ENCODE assay signal across 20 cellular contexts in genomic region chr3:125381314-125381713, GRCh38. TPM values are rescaled to one million over a fixed set of nuclear protein-coding genes. Genes with fewer than 3 reads are reported as not detected.
DNase-seq lines count a peak whose midpoint lies in the region; ATAC-seq, FAIRE-seq and TF ChIP-seq lines count a peak whose summit lies in the region.
"Had no signal": no experiment of that assay in that cellular context is flagged by ENCODE, and none has a peak within 500 bp of the region (broad histone marks: within the 10 kb centered on the region; RNA-seq: fewer than 3 reads in every experiment).

No MANE protein-coding gene starts in this region.

- H3K9me3 Mint-ChIP-seq in activated naive CD8-positive, alpha-beta T cell treated with anti-CD3 and anti-CD28 coated beads, Interleukin-2, amount 10 ng/mL, durations not matched to agents 7 days and 5 days: no peaks in the 10 kb centered on the region
- no peaks in the 10 kb centered on the region for H3K9me3 Mint-ChIP-seq in activated naive CD8-positive, alpha-beta T cell treated with anti-CD3 and anti-CD28 coated beads, Interleukin-2, amount 50 U/mL, for 24 hours
- no peaks in the 10 kb centered on the region for H3K9me3 Mint-ChIP-seq in astrocyte (ENCODE audit: unreplicated experiment)
- no peaks in the 10 kb centered on the region for H3K9me3 Mint-ChIP-seq in stimulated activated effector memory CD8-positive, alpha-beta T cell treated with anti-CD3 and anti-CD28 coated beads, Interleukin-12 subunit alpha, Interleukin-12 subunit beta, amount 100 ng/mL, for 72 hours
- H3K9me3 Mint-ChIP-seq: CD8-positive, alpha-beta memory T cell had no signal

- H3K4me3 ChIP-seq in MM.1S (ENCODE audit: low read length) (no peak overlapping the region), astrocyte (ENCODE audit: insufficient read depth, low read depth, low read length) (no peak overlapping the region), H7 (ENCODE audit: insufficient read depth, low read depth, low read length) (no peak overlapping the region)
- H3K4me3 ChIP-seq: esophagus squamous epithelium, tibial artery had no signal

- peak overlapping the region; percentile 78 for H2AFZ ChIP-seq in MM.1S (ENCODE audit: low read length)
- H2AFZ ChIP-seq in astrocyte (ENCODE audit: low read depth, low read length): no peak overlapping the region

- H3K27ac Mint-ChIP-seq in activated naive CD8-positive, alpha-beta T cell treated with anti-CD3 and anti-CD28 coated beads, Interleukin-2, amount 10 ng/mL, durations not matched to agents 7 days and 5 days: peak overlapping the region; percentile 40
- H3K27ac Mint-ChIP-seq in activated naive CD8-positive, alpha-beta T cell treated with anti-CD3 and anti-CD28 coated beads, Interleukin-2, amount 50 U/mL, for 24 hours: no peak overlapping the region
- H3K27ac Mint-ChIP-seq in astrocyte (ENCODE audit: unreplicated experiment): peak overlapping the region; percentile 51
- no peak overlapping the region for H3K27ac Mint-ChIP-seq in stimulated activated effector memory CD8-positive, alpha-beta T cell treated with anti-CD3 and anti-CD28 coated beads, Interleukin-12 subunit alpha, Interleukin-12 subunit beta, amount 100 ng/mL, for 72 hours
- H3K27ac Mint-ChIP-seq: activated CD8-positive, alpha-beta memory T cell treated with anti-CD3 and anti-CD28 coated beads, Interleukin-2, amount 10 ng/mL, durations not matched to agents 7 days and 5 days had no signal

- H3K4me1 Mint-ChIP-seq in activated naive CD8-positive, alpha-beta T cell treated with anti-CD3 and anti-CD28 coated beads, Interleukin-2, amount 10 ng/mL, durations not matched to agents 7 days and 5 days: peaks cover 9% of the 10 kb centered on the region
- peaks cover 18% of the 10 kb centered on the region for H3K4me1 Mint-ChIP-seq in activated naive CD8-positive, alpha-beta T cell treated with anti-CD3 and anti-CD28 coated beads, Interleukin-2, amount 50 U/mL, for 24 hours
- H3K4me1 Mint-ChIP-seq in astrocyte (ENCODE audit: low read depth, unreplicated experiment): peaks cover 7% of the 10 kb centered on the region
- H3K4me1 Mint-ChIP-seq in stimulated activated effector memory CD8-positive, alpha-beta T cell treated with anti-CD3 and anti-CD28 coated beads, Interleukin-12 subunit alpha, Interleukin-12 subunit beta, amount 100 ng/mL, for 72 hours: peaks cover 9% of the 10 kb centered on the region

- H3K27me3 ChIP-seq in MM.1S (replicated peaks; ENCODE audit: insufficient read depth, low read length): no peaks in the 10 kb centered on the region
- H3K27me3 ChIP-seq in astrocyte (ENCODE audit: insufficient read depth, low read length): no peaks in the 10 kb centered on the region
- no peaks in the 10 kb centered on the region for H3K27me3 ChIP-seq in H7 (ENCODE audit: control insufficient read depth, insufficient read depth, low read length)
- H3K27me3 ChIP-seq: tibial artery had no signal

- H3F3A ChIP-seq in MM.1S (ENCODE audit: insufficient read depth, low read length): 0 out of 2 replicates have a peak, but pooled peaks cover 4% of the 10 kb centered on the region

- H4K20me1 ChIP-seq in MM.1S (ENCODE audit: insufficient read depth, low read length): no peaks in the 10 kb centered on the region
- no peaks in the 10 kb centered on the region for H4K20me1 ChIP-seq in astrocyte (ENCODE audit: insufficient read depth, low read length)

- H3K79me2 ChIP-seq in MM.1S (ENCODE audit: low read length) (0 out of 2 replicates have a peak, but pooled peaks cover under 1% of the 10 kb centered on the region), astrocyte (ENCODE audit: insufficient read depth, low read length) (no peaks in the 10 kb centered on the region)

- H3K4me1 ChIP-seq in MM.1S (ENCODE audit: low read length) (peaks cover 8% of the 10 kb centered on the region; the same call in 1 of the 2 replicates), astrocyte (ENCODE audit: insufficient read depth, low read length) (peaks cover 5% of the 10 kb centered on the region)
- H3K4me1 ChIP-seq: tibial artery had no signal

- no peak for DNase-seq in activated naive CD8-positive, alpha-beta T cell treated with anti-CD3 and anti-CD28 coated beads, Interleukin-2, amount 10 ng/mL, durations not matched to agents 7 days and 5 days
- no peak for DNase-seq in activated naive CD8-positive, alpha-beta T cell treated with anti-CD3 and anti-CD28 coated beads, Interleukin-2, amount 50 U/mL, for 24 hours
- DNase-seq in MM.1S: no peak
- DNase-seq in astrocyte (ENCODE audit: low read depth): no peak
- DNase-seq in stimulated activated effector memory CD8-positive, alpha-beta T cell treated with anti-CD3 and anti-CD28 coated beads, Interleukin-12 subunit alpha, Interleukin-12 subunit beta, amount 100 ng/mL, for 72 hours (ENCODE audit: low spot score in 2 of 2): no peak
- no peak for DNase-seq in glomerular visceral epithelial cell (ENCODE audit: extremely low spot score)
- DNase-seq in DMS 273 (lab: John Stamatoyannopoulos, UW; ENCODE audit: unreplicated experiment): no peak
- no peak for DNase-seq in H7
- DNase-seq: DMS79 treated with DMSO at 0.1 percent for 48 hours; effector CD8-positive, alpha-beta T cell; esophagus squamous epithelium; head of caudate nucleus; NCI-H1436; NCI-H526; SHP77; T-helper 9 cell; tibial artery had no signal

- no peak for FAIRE-seq in astrocyte (lab: Jason Lieb, UNC)

- no peak overlapping the region for H3K4me3 Mint-ChIP-seq in activated naive CD8-positive, alpha-beta T cell treated with anti-CD3 and anti-CD28 coated beads, Interleukin-2, amount 10 ng/mL, durations not matched to agents 7 days and 5 days
- no peak overlapping the region for H3K4me3 Mint-ChIP-seq in activated naive CD8-positive, alpha-beta T cell treated with anti-CD3 and anti-CD28 coated beads, Interleukin-2, amount 50 U/mL, for 24 hours
- no peak overlapping the region for H3K4me3 Mint-ChIP-seq in astrocyte (ENCODE audit: unreplicated experiment)
- H3K4me3 Mint-ChIP-seq in stimulated activated effector memory CD8-positive, alpha-beta T cell treated with anti-CD3 and anti-CD28 coated beads, Interleukin-12 subunit alpha, Interleukin-12 subunit beta, amount 100 ng/mL, for 72 hours: no peak overlapping the region
- H3K4me3 Mint-ChIP-seq: activated CD8-positive, alpha-beta memory T cell treated with anti-CD3 and anti-CD28 coated beads, Interleukin-2, amount 10 ng/mL, durations not matched to agents 7 days and 5 days; CD8-positive, alpha-beta memory T cell had no signal

- H3K9me2 ChIP-seq in MM.1S (replicated peaks; ENCODE audit: insufficient read depth, low read length): no peaks in the 10 kb centered on the region

- POLR2A ChIA-PET in activated naive CD8-positive, alpha-beta T cell treated with anti-CD3 and anti-CD28 coated beads, Interleukin-2, amount 10 ng/mL, durations not matched to agents 7 days and 5 days (lab: Charles Lee): no interaction called here

- H3K27me3 Mint-ChIP-seq in activated naive CD8-positive, alpha-beta T cell treated with anti-CD3 and anti-CD28 coated beads, Interleukin-2, amount 10 ng/mL, durations not matched to agents 7 days and 5 days: peaks cover 3% of the 10 kb centered on the region
- H3K27me3 Mint-ChIP-seq in activated naive CD8-positive, alpha-beta T cell treated with anti-CD3 and anti-CD28 coated beads, Interleukin-2, amount 50 U/mL, for 24 hours: no peaks in the 10 kb centered on the region
- H3K27me3 Mint-ChIP-seq in astrocyte (ENCODE audit: low read depth, unreplicated experiment): no peaks in the 10 kb centered on the region

- no peak for ATAC-seq in activated naive CD8-positive, alpha-beta T cell treated with anti-CD3 and anti-CD28 coated beads, Interleukin-2, amount 10 ng/mL, durations not matched to agents 7 days and 5 days (ENCODE audit: low read depth)
- ATAC-seq in activated naive CD8-positive, alpha-beta T cell treated with anti-CD3 and anti-CD28 coated beads, Interleukin-2, amount 50 U/mL, for 24 hours: no peak
- ATAC-seq in stimulated activated effector memory CD8-positive, alpha-beta T cell treated with anti-CD3 and anti-CD28 coated beads, Interleukin-12 subunit alpha, Interleukin-12 subunit beta, amount 100 ng/mL, for 72 hours: peak; percentile 64

- no peaks in the 10 kb centered on the region for H3K36me3 ChIP-seq in MM.1S (replicated peaks; ENCODE audit: insufficient read depth, low read length)
- no peaks in the 10 kb centered on the region for H3K36me3 ChIP-seq in astrocyte (ENCODE audit: insufficient read depth, low read length)
- no peaks in the 10 kb centered on the region for H3K36me3 ChIP-seq in H7 (replicated peaks; ENCODE audit: control insufficient read depth, insufficient read depth, low read length)
- H3K36me3 ChIP-seq: esophagus squamous epithelium, tibial artery had no signal

- no peak for TF ChIP-seq CTCF in MM.1S (IDR thresholded peaks at IDR 0.05; ENCODE audit: low read length)
- no peak for TF ChIP-seq CTCF in astrocyte (IDR thresholded peaks at IDR 0.05; ENCODE audit: insufficient read depth, low read depth, low read length)

- H3K36me3 Mint-ChIP-seq in activated naive CD8-positive, alpha-beta T cell treated with anti-CD3 and anti-CD28 coated beads, Interleukin-2, amount 10 ng/mL, durations not matched to agents 7 days and 5 days: no peaks in the 10 kb centered on the region
- H3K36me3 Mint-ChIP-seq in activated naive CD8-positive, alpha-beta T cell treated with anti-CD3 and anti-CD28 coated beads, Interleukin-2, amount 50 U/mL, for 24 hours (ENCODE audit: low read depth): no peaks in the 10 kb centered on the region
- no peaks in the 10 kb centered on the region for H3K36me3 Mint-ChIP-seq in astrocyte (ENCODE audit: low read depth, unreplicated experiment)
- no peaks in the 10 kb centered on the region for H3K36me3 Mint-ChIP-seq in stimulated activated effector memory CD8-positive, alpha-beta T cell treated with anti-CD3 and anti-CD28 coated beads, Interleukin-12 subunit alpha, Interleukin-12 subunit beta, amount 100 ng/mL, for 72 hours
- H3K36me3 Mint-ChIP-seq: activated CD8-positive, alpha-beta memory T cell treated with anti-CD3 and anti-CD28 coated beads, Interleukin-2, amount 10 ng/mL, durations not matched to agents 7 days and 5 days; CD8-positive, alpha-beta memory T cell had no signal

- H3K9ac ChIP-seq in MM.1S (ENCODE audit: low read length): no peak overlapping the region
- H3K9ac ChIP-seq in astrocyte (ENCODE audit: low read length): no peak overlapping the region
- H3K9ac ChIP-seq: KMS-11 had no signal

- H3K4me2 ChIP-seq in MM.1S (ENCODE audit: low read depth, low read length) (peak overlapping the region; percentile 34; the same call in 1 of the 2 replicates), astrocyte (ENCODE audit: low read length) (peak overlapping the region; percentile 15)
- H3K4me2 ChIP-seq: KMS-11 had no signal

- H3K27ac ChIP-seq in MM.1S (ENCODE audit: low read length) (no peak overlapping the region; the same call in 1 of the 2 replicates), astrocyte (ENCODE audit: low read depth, low read length) (no peak overlapping the region)
- H3K27ac ChIP-seq: esophagus squamous epithelium, KMS-11, tibial artery had no signal

- H3K9me3 ChIP-seq in MM.1S (replicated peaks; ENCODE audit: insufficient read depth, low read length) (no peaks in the 10 kb centered on the region), astrocyte (ENCODE audit: insufficient read depth, low read depth, low read length) (no peaks in the 10 kb centered on the region)
- H3K9me3 ChIP-seq: esophagus squamous epithelium, tibial artery had no signal

RNA-seq across cellular contexts. Expression of gene ZNF148, which starts 6.2 kb away (rescaled TPM):
- 10 to 100 TPM; 50.3 to 55.4 TPM for total RNA-seq in activated naive CD8-positive, alpha-beta T cell treated with anti-CD3 and anti-CD28 coated beads, Interleukin-2, amount 10 ng/mL, durations not matched to agents 7 days and 5 days
- total RNA-seq in astrocyte: 44.5 and 47.2 TPM in 2 replicates
- 9.7 and 14.3 TPM in 2 replicates for total RNA-seq in H7 (2014; rRNA removed; shearing (Covaris generic))

Comparison
In these comparisons a context has a peak if more than half of its experiments do, and no peak if none do; other contexts are left out.
1. H3K27ac Mint-ChIP-seq: peak in activated naive CD8-positive, alpha-beta T cell treated with anti-CD3 and anti-CD28 coated beads, Interleukin-2, amount 10 ng/mL, durations not matched to agents 7 days and 5 days (single experiment) and astrocyte (single experiment); none in activated naive CD8-positive, alpha-beta T cell treated with anti-CD3 and anti-CD28 coated beads, Interleukin-2, amount 50 U/mL, for 24 hours (single experiment) and stimulated activated effector memory CD8-positive, alpha-beta T cell treated with anti-CD3 and anti-CD28 coated beads, Interleukin-12 subunit alpha, Interleukin-12 subunit beta, amount 100 ng/mL, for 72 hours (single experiment).